Comparison of ENCODE assay signal across 15 cellular contexts in the genomic region with DNA sequence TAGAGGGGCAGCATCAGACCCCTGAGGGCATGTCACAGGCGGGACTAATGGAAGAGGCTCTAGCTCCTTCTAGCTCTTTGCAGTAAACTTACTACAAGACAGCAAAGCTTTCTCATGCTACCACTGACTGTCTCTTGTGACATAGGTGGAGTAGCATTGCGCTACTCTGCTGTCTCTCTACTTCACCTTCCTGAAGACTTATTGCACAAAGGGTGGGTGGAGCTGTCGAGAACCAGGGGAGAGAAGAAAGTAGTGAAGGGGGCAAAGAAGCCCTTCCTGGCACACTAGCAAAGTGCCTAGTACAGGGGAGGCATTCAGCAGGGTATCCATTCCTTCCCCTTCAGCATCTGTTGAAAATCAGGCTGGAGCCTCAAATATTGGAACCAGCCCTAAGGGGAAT. TPM values are rescaled to one million over a fixed set of nuclear protein-coding genes. Genes with fewer than 3 reads are reported as not detected.
DNase-seq lines count a peak whose midpoint lies in the region; ATAC-seq and TF ChIP-seq lines count a peak whose summit lies in the region.
"Had no signal": no experiment of that assay in that cellular context is flagged by ENCODE, and none has a peak within 500 bp of the region (broad histone marks: within the 10 kb centered on the region; RNA-seq: fewer than 3 reads in every experiment).

No MANE protein-coding gene starts in this region.

- no peaks in the 10 kb centered on the region for H3K27me3 Mint-ChIP-seq in dendritic cell treated with granulocyte-macrophage colony-stimulating factor and Interleukin-4, amounts not matched to agents 40 ng/mL and 50 ng/mL, for 4 days
- H3K27me3 Mint-ChIP-seq in T-helper 2 cell treated with Interferon-gamma antibody and Interleukin-4, amounts not matched to agents 5 μg/mL and 100 μg/mL, for 36 hours (ENCODE audit: low read depth): peaks cover 3% of the 10 kb centered on the region

- DNase-seq in GF-D8 (lab: John Stamatoyannopoulos, UW): peak; percentile 57
- peak; percentile 55 to 86 for DNase-seq in NOMO-1 (lab: John Stamatoyannopoulos, UW; ENCODE audit: unreplicated experiment in 2 of 2)
- DNase-seq in prostate gland (ENCODE audit: low spot score): no peak
- no peak for DNase-seq in T-helper 2 cell treated with Interferon-gamma antibody and Interleukin-4, amounts not matched to agents 5 μg/mL and 100 μg/mL, for 36 hours (ENCODE audit: low spot score)
- DNase-seq in kidney glomerular epithelial cell (lab: John Stamatoyannopoulos, UW): no peak
- DNase-seq: activated CD4-positive, alpha-beta T cell treated with anti-CD3 and anti-CD28 coated beads for 1 hour; DMS79; esophagus squamous epithelium had no signal

- no peak for TF ChIP-seq CTCF in prostate gland (IDR thresholded peaks at IDR 0.05)

- no peaks in the 10 kb centered on the region for H3K36me3 Mint-ChIP-seq in dendritic cell treated with granulocyte-macrophage colony-stimulating factor and Interleukin-4, amounts not matched to agents 40 ng/mL and 50 ng/mL, for 4 days (ENCODE audit: low read depth)
- no peaks in the 10 kb centered on the region for H3K36me3 Mint-ChIP-seq in T-helper 2 cell treated with Interferon-gamma antibody and Interleukin-4, amounts not matched to agents 5 μg/mL and 100 μg/mL, for 36 hours (ENCODE audit: low read depth)
- H3K36me3 Mint-ChIP-seq: activated naive CD4-positive, alpha-beta T cell treated with anti-CD3 and anti-CD28 coated beads, Interleukin-2, amount 10 ng/mL, durations not matched to agents 7 days and 5 days had no signal

- peaks cover 92% of the 10 kb centered on the region for H3K4me1 Mint-ChIP-seq in dendritic cell treated with granulocyte-macrophage colony-stimulating factor and Interleukin-4, amounts not matched to agents 40 ng/mL and 50 ng/mL, for 4 days (ENCODE audit: low read depth)
- H3K4me1 Mint-ChIP-seq in T-helper 2 cell treated with Interferon-gamma antibody and Interleukin-4, amounts not matched to agents 5 μg/mL and 100 μg/mL, for 36 hours (ENCODE audit: low read depth): peaks cover 48% of the 10 kb centered on the region

- ATAC-seq in HG02885 (IDR thresholded peaks at IDR 0.05; ENCODE audit: poor library complexity, unreplicated experiment): no peak

- H3K27ac Mint-ChIP-seq in dendritic cell treated with granulocyte-macrophage colony-stimulating factor and Interleukin-4, amounts not matched to agents 40 ng/mL and 50 ng/mL, for 4 days: peak overlapping the region; percentile 84
- no peak overlapping the region for H3K27ac Mint-ChIP-seq in T-helper 2 cell treated with Interferon-gamma antibody and Interleukin-4, amounts not matched to agents 5 μg/mL and 100 μg/mL, for 36 hours
- H3K27ac Mint-ChIP-seq: activated naive CD4-positive, alpha-beta T cell treated with anti-CD3 and anti-CD28 coated beads, Interleukin-2, amount 10 ng/mL, durations not matched to agents 7 days and 5 days; T-helper 1 cell treated with Interleukin-12 subunit alpha and Interleukin-12 subunit beta and Interleukin-4 antibody, amounts not matched to agents 30 μg/mL and 1 μg/mL, for 36 hours had no signal

- H3K4me3 ChIP-seq in prostate gland: no peak overlapping the region
- H3K4me3 ChIP-seq: esophagus squamous epithelium, K562, smooth muscle cell, thyroid gland had no signal

- peaks cover 11% of the 10 kb centered on the region for H3K4me1 ChIP-seq in prostate gland (replicated peaks)

- peak overlapping the region; percentile 80 for H3K4me3 Mint-ChIP-seq in dendritic cell treated with granulocyte-macrophage colony-stimulating factor and Interleukin-4, amounts not matched to agents 40 ng/mL and 50 ng/mL, for 4 days
- no peak overlapping the region for H3K4me3 Mint-ChIP-seq in T-helper 2 cell treated with Interferon-gamma antibody and Interleukin-4, amounts not matched to agents 5 μg/mL and 100 μg/mL, for 36 hours
- H3K4me3 Mint-ChIP-seq: activated naive CD4-positive, alpha-beta T cell treated with anti-CD3 and anti-CD28 coated beads, Interleukin-2, amount 10 ng/mL, durations not matched to agents 7 days and 5 days; T-helper 1 cell treated with Interleukin-12 subunit alpha and Interleukin-12 subunit beta and Interleukin-4 antibody, amounts not matched to agents 30 μg/mL and 1 μg/mL, for 36 hours had no signal

- peak overlapping the region; percentile 45 to 72 for H3K27ac ChIP-seq in prostate gland
- H3K27ac ChIP-seq: thyroid gland had no signal

- H3K36me3 ChIP-seq in prostate gland: no peaks in the 10 kb centered on the region
- H3K36me3 ChIP-seq: esophagus squamous epithelium, thyroid gland had no signal

- no peaks in the 10 kb centered on the region for H3K27me3 ChIP-seq in prostate gland (replicated peaks; ENCODE audit: insufficient read depth)
- H3K27me3 ChIP-seq: esophagus squamous epithelium, thyroid gland had no signal

- no peaks in the 10 kb centered on the region for H3K9me3 ChIP-seq in prostate gland
- H3K9me3 ChIP-seq: esophagus squamous epithelium, thyroid gland had no signal

- no peak for TF ChIP-seq POLR2A in prostate gland (IDR thresholded peaks at IDR 0.05)

- H3K9me3 Mint-ChIP-seq in dendritic cell treated with granulocyte-macrophage colony-stimulating factor and Interleukin-4, amounts not matched to agents 40 ng/mL and 50 ng/mL, for 4 days: no peaks in the 10 kb centered on the region
- H3K9me3 Mint-ChIP-seq in T-helper 2 cell treated with Interferon-gamma antibody and Interleukin-4, amounts not matched to agents 5 μg/mL and 100 μg/mL, for 36 hours: no peaks in the 10 kb centered on the region
- H3K9me3 Mint-ChIP-seq: activated naive CD4-positive, alpha-beta T cell treated with anti-CD3 and anti-CD28 coated beads, Interleukin-2, amount 10 ng/mL, durations not matched to agents 7 days and 5 days; T-helper 1 cell treated with Interleukin-12 subunit alpha and Interleukin-12 subunit beta and Interleukin-4 antibody, amounts not matched to agents 30 μg/mL and 1 μg/mL, for 36 hours had no signal

- intact Hi-C loops in dendritic cell treated with granulocyte-macrophage colony-stimulating factor and Interleukin-4, amounts not matched to agents 40 ng/mL and 50 ng/mL, for 4 days (cut with micrococcal nuclease): loop anchor here (5.0 kb wide), 1 partner anchor 36 kb away; a partner anchor contains a TSS
- intact Hi-C loops in prostate gland (cut with DNase I): no loop called here

- WGBS in prostate gland: 97% methylated on average over 3 of the region's 3 CpGs

RNA-seq across cellular contexts. Expression of a gene that starts 36.1 kb away (rescaled TPM):
- total RNA-seq in prostate gland: 10 to 100 TPM; 32.3 to 44.2 TPM

Comparison
In these comparisons a context has a peak if more than half of its experiments do, and no peak if none do; other contexts are left out.
1. DNase-seq: peak in GF-D8 (single experiment) and NOMO-1 (2 of 2); none in prostate gland (single experiment), T-helper 2 cell treated with Interferon-gamma antibody and Interleukin-4, amounts not matched to agents 5 μg/mL and 100 μg/mL, for 36 hours (single experiment) and kidney glomerular epithelial cell (single experiment).